9 cellular contexts compared by ENCODE assay signal in the genomic region with DNA sequence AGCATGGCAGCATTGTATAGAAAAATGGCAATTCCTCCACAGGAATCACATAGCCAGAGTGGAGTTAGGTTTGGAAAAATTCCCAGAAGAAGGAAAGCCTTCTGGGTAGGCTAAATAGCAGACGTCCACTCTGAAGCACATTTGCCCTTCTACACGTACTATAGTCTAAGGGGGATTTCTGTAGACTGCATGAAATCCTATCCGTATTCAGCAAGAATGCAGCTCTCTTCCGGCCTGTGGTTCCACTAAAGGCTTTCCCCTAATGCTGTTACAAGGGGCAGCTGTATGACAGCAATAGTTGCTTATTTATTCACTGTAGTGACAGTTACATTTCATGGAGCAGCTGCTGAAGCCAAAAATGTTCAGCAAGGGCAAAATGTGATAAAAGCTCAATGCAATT.
"Had no signal": no experiment of that assay in that cellular context is flagged by ENCODE, and none has a peak within 500 bp of the region (broad histone marks: within the 10 kb centered on the region; RNA-seq: fewer than 3 reads in every experiment).

No MANE protein-coding gene starts in this region.

- H3K4me3 ChIP-seq: HAP-1, K562 had no signal

- DNase-seq: H7, HFFc6, IMR-90, KG1 had no signal

- FAIRE-seq: HTR-8/SVneo, K562 had no signal

- H3K9me3 ChIP-seq: HAP-1 had no signal

- H3K27ac ChIP-seq: HL-60 had no signal

- H3K36me3 ChIP-seq: HAP-1 had no signal

- H3K4me1 ChIP-seq: HAP-1 had no signal

- ATAC-seq: HCT116, K562 had no signal
